Comparison of ENCODE assay signal across 19 cellular contexts in genomic region chr2:29259221-29259620, GRCh38.
"Had no signal": no experiment of that assay in that cellular context is flagged by ENCODE, and none has a peak within 500 bp of the region (broad histone marks: within the 10 kb centered on the region; RNA-seq: fewer than 3 reads in every experiment).

No MANE protein-coding gene starts in this region.

- H3K36me3 Mint-ChIP-seq: activated naive CD4-positive, alpha-beta T cell treated with anti-CD3 and anti-CD28 coated beads, Interleukin-2, amount 50 U/mL, for 72 hours had no signal

- H3K27ac Mint-ChIP-seq: activated CD8-positive, alpha-beta T cell treated with anti-CD3 and anti-CD28 coated beads for 36 hours; activated naive CD4-positive, alpha-beta T cell treated with anti-CD3 and anti-CD28 coated beads, Interleukin-2, amount 50 U/mL, for 72 hours; nephron progenitor cell; WTC11 had no signal

- H3K27me3 ChIP-seq: right lobe of liver, stomach, testis, upper lobe of left lung had no signal

- H3K4me1 Mint-ChIP-seq: WTC11 had no signal

- ATAC-seq: activated CD8-positive, alpha-beta T cell treated with anti-CD3 and anti-CD28 coated beads for 36 hours; activated naive CD4-positive, alpha-beta T cell treated with anti-CD3 and anti-CD28 coated beads, Interleukin-2, amount 50 U/mL, for 72 hours; psoas muscle; right lobe of liver; WTC11 had no signal

- H3K36me3 ChIP-seq: right lobe of liver, spleen, stomach, upper lobe of left lung had no signal

- H3K4me3 ChIP-seq: psoas muscle, right lobe of liver, spleen, stomach, testis, upper lobe of left lung had no signal

- DNase-seq: activated CD4-positive, alpha-beta T cell treated with anti-CD3 and anti-CD28 coated beads for 4 hours; activated CD8-positive, alpha-beta memory T cell treated with anti-CD3 and anti-CD28 coated beads, Interleukin-2, amount 50 U/mL, for 4 hours; activated CD8-positive, alpha-beta T cell treated with anti-CD3 and anti-CD28 coated beads for 36 hours; activated effector memory CD4-positive, alpha-beta T cell treated with anti-CD3 and anti-CD28 coated beads, Interleukin-2, amount 50 U/mL, for 16 hours; activated T-cell treated with anti-CD3 and anti-CD28 coated beads, Interleukin-2, amount 50 U/mL, for 48 hours; amygdala; effector memory CD4-positive, alpha-beta T cell; glutamatergic neuron; mesendoderm; nephron progenitor cell; psoas muscle; right lobe of liver; spleen; stomach; T-helper 2 cell; testis; upper lobe of left lung had no signal

- H3K4me3 Mint-ChIP-seq: activated CD8-positive, alpha-beta T cell treated with anti-CD3 and anti-CD28 coated beads for 36 hours; nephron progenitor cell; WTC11 had no signal

- H3K9me3 Mint-ChIP-seq: activated CD8-positive, alpha-beta T cell treated with anti-CD3 and anti-CD28 coated beads for 36 hours had no signal

- H3K27ac ChIP-seq: psoas muscle, right lobe of liver, spleen, stomach, testis, upper lobe of left lung had no signal

- H3K9me3 ChIP-seq: psoas muscle, right lobe of liver, spleen, stomach, testis, upper lobe of left lung had no signal

- H3K4me1 ChIP-seq: psoas muscle, right lobe of liver, spleen, stomach, testis, upper lobe of left lung had no signal
